9 cellular contexts compared by ENCODE assay signal in the genomic region with DNA sequence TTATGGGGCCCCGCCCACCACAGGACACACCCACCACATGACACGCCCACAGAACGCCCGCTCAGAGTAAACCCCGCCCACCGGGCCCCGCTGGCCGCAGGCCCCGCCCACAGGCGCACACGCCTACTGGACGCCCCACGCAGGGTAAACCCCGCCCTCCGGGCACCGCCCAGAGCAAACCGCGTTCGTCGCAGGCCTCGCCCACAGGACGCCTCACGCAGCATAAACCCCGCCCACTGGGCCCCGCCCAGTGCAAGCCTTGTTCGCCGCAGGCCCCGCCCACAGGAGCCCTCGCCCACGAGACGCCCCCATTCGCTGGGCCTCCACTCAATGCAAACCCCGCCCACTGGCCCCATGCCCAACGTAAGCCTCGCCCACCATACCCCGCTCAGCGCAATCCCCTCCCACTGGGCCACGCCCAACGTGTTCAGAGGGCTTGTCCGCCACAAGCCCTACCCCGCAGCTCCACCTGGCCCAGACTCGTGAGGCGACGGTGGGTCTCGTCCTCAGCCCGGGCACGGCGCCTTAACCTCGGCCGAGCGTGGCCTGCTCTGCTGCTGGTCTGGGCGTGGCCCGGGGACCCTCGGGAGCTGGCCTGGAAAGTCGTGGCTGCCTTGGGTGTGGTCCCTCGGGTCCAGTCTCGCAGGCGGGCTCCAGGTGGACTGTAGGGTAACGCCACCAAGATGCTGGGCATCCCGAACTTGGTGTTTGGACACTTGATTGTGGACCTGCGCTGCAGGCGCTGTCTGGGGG. TPM values are rescaled to one million over a fixed set of nuclear protein-coding genes. Genes with fewer than 3 reads are reported as not detected.
A peak's percentile ranks its signal among the peaks of the same experiment; 100 is the strongest.
DNase-seq lines count a peak whose midpoint lies in the region; ATAC-seq lines count a peak whose summit lies in the region.
"Had no signal": no experiment of that assay in that cellular context is flagged by ENCODE, and none has a peak within 500 bp of the region (broad histone marks: within the 10 kb centered on the region; RNA-seq: fewer than 3 reads in every experiment).

No MANE protein-coding gene starts in this region.

- ATAC-seq in GM19035 (IDR thresholded peaks at IDR 0.05; ENCODE audit: unreplicated experiment) (peak; percentile 71), HG03280 (IDR thresholded peaks at IDR 0.05; ENCODE audit: unreplicated experiment) (peak; percentile 80)

- peak; percentile 100 for DNase-seq in AG20443 (ENCODE audit: low spot score)
- DNase-seq in NCI-H345 (lab: John Stamatoyannopoulos, UW), result peak; percentile 99
- peak; percentile 99 for DNase-seq in activated CD4-positive, CD25-positive, alpha-beta regulatory T cell treated with anti-CD3 and anti-CD28 coated beads, Interleukin-2, amount 50 U/mL, for 72 hours
- DNase-seq in cerebellum (ENCODE audit: low spot score), result peak; percentile 97
- DNase-seq in kidney glomerular epithelial cell (lab: John Stamatoyannopoulos, UW), result peak; percentile 84
- DNase-seq in stimulated activated CD4-positive, alpha-beta T cell treated with anti-CD3 and anti-CD28 coated beads, Interleukin-15, amount 100 ng/mL, for 48 hours (ENCODE audit: low read depth in 2 of 2), result peak; percentile 98 to 99

RNA-seq across cellular contexts. Expression of gene TMEM52, which starts 0.4 kb away (rescaled TPM):
- 0.82 TPM for total RNA-seq in cerebellum
- total RNA-seq: T-helper 1 cell treated with Interleukin-12 subunit alpha and Interleukin-12 subunit beta and Interleukin-4 antibody, amounts not matched to agents 30 ng/mL and 1 ng/mL, for 36 hours had no signal

RNA-seq across cellular contexts. Expression of gene CALML6, which starts 4.4 kb away (rescaled TPM):
- 0.18 TPM for total RNA-seq in cerebellum
- total RNA-seq: T-helper 1 cell treated with Interleukin-12 subunit alpha and Interleukin-12 subunit beta and Interleukin-4 antibody, amounts not matched to agents 30 ng/mL and 1 ng/mL, for 36 hours had no signal

RNA-seq across cellular contexts. Expression of gene GNB1, which starts 28.6 kb away (rescaled TPM):
- total RNA-seq in cerebellum, result 207 TPM

Comparison
In these comparisons a context has a peak if more than half of its experiments do, and no peak if none do; other contexts are left out.
1. Peak in every context shown above with its lines: DNase-seq and ATAC-seq.